8 cellular contexts compared by ENCODE assay signal in genomic region chr17:56977673-56978395, GRCh38. TPM values are rescaled to one million over a fixed set of nuclear protein-coding genes. Genes with fewer than 3 reads are reported as not detected.
A peak's percentile ranks its signal among the peaks of the same experiment; 100 is the strongest.
DNase-seq lines count a peak whose midpoint lies in the region; ATAC-seq and TF ChIP-seq lines count a peak whose summit lies in the region.

Gene SCPEP1 (plus strand): TSS chr17:56978131. CDS start chr17:56978160, 29 bp downstream.

- intact Hi-C loops in colonic mucosa (cut with DNase I) = no loop called here

- H3K9ac ChIP-seq in colonic mucosa (ENCODE audit: low read depth in 2 of 2, low read length in 2 of 2) = peak within 1 kb of the TSS; percentile 30 to 58

- no peak for TF ChIP-seq CTCF in AG04449 (IDR thresholded peaks at IDR 0.05; ENCODE audit: insufficient read depth, low read length, missing control alignments)
- TF ChIP-seq CTCF in colonic mucosa (IDR thresholded peaks at IDR 0.05) = no peak

- CTCF ChIA-PET in AG04449 (lab: Yijun Ruan, JAX) = interaction anchor here (0.8 to 5.4 kb wide), 4 partner anchors 11 to 158 kb away, joined by 3 to 27 read pairs (median 3); partner anchors contain the start of gene COIL

- H3K27me3 ChIP-seq in colonic mucosa = no peaks in the 10 kb centered on the region

- H3K9me3 ChIP-seq in colonic mucosa = no peaks in the 10 kb centered on the region

- DNase-seq in AG04449 (ENCODE audit: low read depth, low spot score) (no peak), NCI-H446 treated with DMSO at 0.1 percent for 48 hours (lab: John Stamatoyannopoulos, UW) (peak; percentile 53), colonic mucosa (peak; percentile 85), left kidney (ENCODE audit: low read depth, low spot score) (peak; percentile 92)
- DNase-seq in activated CD4-positive, alpha-beta T cell treated with anti-CD3 and anti-CD28 coated beads for 4 hours = peak; percentile 74 to 82
- peak; percentile 83 for DNase-seq in stimulated activated CD4-positive, alpha-beta T cell treated with anti-CD3 and anti-CD28 coated beads, Interleukin-1b, Interleukin-23, amount 100 ng/mL, for 48 hours

- H3K4me1 ChIP-seq in colonic mucosa = no peaks in the 10 kb centered on the region

- ATAC-seq in GM18909 (IDR thresholded peaks at IDR 0.05; ENCODE audit: poor library complexity, unreplicated experiment) (peak; percentile 74), HG03196 (IDR thresholded peaks at IDR 0.05; ENCODE audit: unreplicated experiment) (peak; percentile 66)

- H3K4me3 ChIP-seq in AG04449 (ENCODE audit: low read depth, low read length) (peak within 1 kb of the TSS; percentile 78), colonic mucosa (peak within 1 kb of the TSS; percentile 50)

- POLR2A ChIA-PET in AG04449 (lab: Yijun Ruan, JAX) = no interaction called here

- H3K36me3 ChIP-seq in colonic mucosa = no peaks in the 10 kb centered on the region

- H3K27ac ChIP-seq in colonic mucosa = peak within 1 kb of the TSS; percentile 42

RNA-seq across cellular contexts. Expression of gene SCPEP1, which starts in this region (rescaled TPM):
- 10 to 100 TPM; 13.7 to 22.9 TPM for total RNA-seq in colonic mucosa
